8 cellular contexts compared by ENCODE assay signal in the genomic region with DNA sequence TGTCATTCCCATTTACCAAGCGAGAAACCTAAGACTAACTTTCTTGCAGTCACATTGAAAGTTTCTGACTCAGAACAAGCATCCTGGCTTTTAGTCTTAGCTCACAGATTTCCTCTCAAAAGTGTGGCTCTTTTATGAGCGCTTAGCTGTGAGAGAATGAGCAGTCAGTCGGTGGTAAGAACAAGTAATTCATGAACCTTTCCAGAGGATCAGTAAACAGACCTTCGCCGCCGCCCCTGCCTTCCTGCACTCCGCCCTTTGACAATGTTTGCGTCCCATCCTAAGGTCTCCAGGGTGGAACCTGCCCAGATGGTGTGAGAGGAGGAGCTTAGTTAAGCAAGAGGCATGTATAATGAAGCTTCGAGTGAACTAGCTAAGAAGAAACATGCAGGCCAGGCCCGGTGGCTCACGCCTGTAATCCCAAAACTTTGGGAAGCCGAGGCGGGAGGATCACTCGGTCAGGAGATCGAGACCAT.
DNase-seq lines count a peak whose midpoint lies in the region; ATAC-seq and TF ChIP-seq lines count a peak whose summit lies in the region.

No MANE protein-coding gene starts in this region.

- no peak for TF ChIP-seq POLR2A in ovary (IDR thresholded peaks at IDR 0.05)

- TF ChIP-seq CTCF in GM23338 (conservative IDR thresholded peaks at IDR 0.05; ENCODE audit: low read depth in 2 of 2) (no peak), PC-3 (conservative IDR thresholded peaks at IDR 0.05; ENCODE audit: low read depth, low read length) (no peak), ovary (IDR thresholded peaks at IDR 0.05) (no peak)

- TF ChIP-seq EP300 in ovary (IDR thresholded peaks at IDR 0.05) = no peak

- no peak overlapping the region for H3K9ac ChIP-seq in PC-3 (ENCODE audit: low read length)

- no peaks in the 10 kb centered on the region for H3K4me1 Mint-ChIP-seq in GM23338

- ATAC-seq in GM18870 (IDR thresholded peaks at IDR 0.05; ENCODE audit: unreplicated experiment) = peak; percentile 80
- ATAC-seq in GM23338 = peak; percentile 62
- peak; percentile 79 for ATAC-seq in PC-3

- H3K4me3 ChIP-seq in GM23338 (no peak overlapping the region), PC-3 (ENCODE audit: low read length) (no peak overlapping the region), ovary (no peak overlapping the region)

- no peaks in the 10 kb centered on the region for H3K9me3 Mint-ChIP-seq in GM23338

- no peak overlapping the region for H3K27ac Mint-ChIP-seq in GM23338

- CTCF ChIA-PET in PC-3 (lab: Charles Lee) = no interaction called here

- no peaks in the 10 kb centered on the region for H3K9me2 ChIP-seq in GM23338 (ENCODE audit: insufficient read depth)
- H3K9me2 ChIP-seq in PC-3 (replicated peaks; ENCODE audit: low read length) = no peaks in the 10 kb centered on the region

- H3K36me3 ChIP-seq in GM23338 (ENCODE audit: insufficient read depth) (no peaks in the 10 kb centered on the region), PC-3 (ENCODE audit: low read depth, low read length) (no peaks in the 10 kb centered on the region), ovary (no peaks in the 10 kb centered on the region)

- POLR2A ChIA-PET in PC-3 (lab: Charles Lee; ENCODE audit: unreplicated experiment) = interaction anchor here (0.6 kb wide), 1 partner anchor 61 kb away, joined by 3 read pairs; no protein-coding TSS in a partner anchor

- H3F3A ChIP-seq in GM23338 (replicated peaks; ENCODE audit: low read depth) = no peaks in the 10 kb centered on the region
- no peaks in the 10 kb centered on the region for H3F3A ChIP-seq in PC-3 (ENCODE audit: low read length, unreplicated experiment)

- BruUV-seq in PC-3 (replicated peaks; lab: Mats Ljungman, UMichigan) = no TSS peak

- WGBS in ovary, 3 donors = 74 to 77% (median 75%) methylated on average over 14 to 15 of the region's 15 CpGs

- H4K20me1 ChIP-seq in GM23338 (replicated peaks; ENCODE audit: insufficient read depth) (no peaks in the 10 kb centered on the region), PC-3 (ENCODE audit: low read length) (no peaks in the 10 kb centered on the region)

- H3K4me1 ChIP-seq in GM23338 (ENCODE audit: insufficient read depth) (no peaks in the 10 kb centered on the region), PC-3 (ENCODE audit: insufficient read depth, low read length) (peaks cover 4% of the 10 kb centered on the region; the same call in 1 of the 2 replicates), ovary (ENCODE audit: insufficient read depth) (no peaks in the 10 kb centered on the region)

- H3K4me2 ChIP-seq in GM23338 (no peak overlapping the region), PC-3 (ENCODE audit: low read length) (no peak overlapping the region)

- no peaks in the 10 kb centered on the region for H3K27me3 ChIP-seq in GM23338 (ENCODE audit: insufficient read depth)
- H3K27me3 ChIP-seq in PC-3 (ENCODE audit: low read length) = no peaks in the 10 kb centered on the region
- H3K27me3 ChIP-seq in ovary = no peaks in the 10 kb centered on the region

- H3K4me3 Mint-ChIP-seq in GM23338 = no peak overlapping the region

- H3K79me2 ChIP-seq in GM23338 (replicated peaks; ENCODE audit: insufficient read depth) (no peaks in the 10 kb centered on the region), PC-3 (ENCODE audit: low read length) (no peaks in the 10 kb centered on the region)

- H3K9me3 ChIP-seq in PC-3 (ENCODE audit: low read length) (no peaks in the 10 kb centered on the region), ovary (no peaks in the 10 kb centered on the region)

- no peak overlapping the region for H2AFZ ChIP-seq in GM23338
- no peak overlapping the region; the same call in 1 of the 2 replicates for H2AFZ ChIP-seq in PC-3 (ENCODE audit: low read length)

- H3K27me3 Mint-ChIP-seq in GM23338 (ENCODE audit: insufficient read depth, low read depth, poor library complexity) = peaks cover 3% of the 10 kb centered on the region

- DNase-seq in GM23338 (ENCODE audit: low spot score) = no peak
- DNase-seq in PC-3 = peak; percentile 38
- DNase-seq in stimulated activated CD4-positive, alpha-beta T cell treated with anti-CD3 and anti-CD28 coated beads, Interleukin-12 subunit alpha, Interleukin-12 subunit beta, amount 100 ng/mL, for 48 hours (ENCODE audit: low read depth in 2 of 3, low spot score in 1 of 3) = peak; percentile 49 to 66 (median 61)
- DNase-seq in MV-4-11 (lab: John Stamatoyannopoulos, UW) = no peak
- no peak for DNase-seq in amygdala (lab: John Stamatoyannopoulos, UW)
- DNase-seq in NOMO-1 treated with dmso at 0.1 percent for 144 hours (lab: John Stamatoyannopoulos, UW; ENCODE audit: unreplicated experiment) = no peak
- no peak for DNase-seq in ovary

- H3K36me3 Mint-ChIP-seq in GM23338 (ENCODE audit: low read depth) = no peaks in the 10 kb centered on the region

- H3K27ac ChIP-seq in GM23338 (ENCODE audit: low read depth) (no peak overlapping the region), PC-3 (ENCODE audit: low read length) (no peak overlapping the region), ovary (no peak overlapping the region)

- intact Hi-C loops in PC-3 (cut with micrococcal nuclease) (no loop called here), ovary (cut with DNase I) (no loop called here)

TF ChIP-seq in GM23338, 12 proteins besides CTCF, POLR2A, EP300 and RAD21:
- TF ChIP-seq ZNF114 (CRISPR knock-in tag; IDR thresholded peaks at IDR 0.05) = no peak
- no peak for TF ChIP-seq EZH2phosphoT487 (IDR thresholded peaks at IDR 0.05; ENCODE audit: unreplicated experiment)

Comparison
In these comparisons a context has a peak if more than half of its experiments do, and no peak if none do; other contexts are left out.
1. DNase-seq: peak in PC-3 (single experiment) and stimulated activated CD4-positive, alpha-beta T cell treated with anti-CD3 and anti-CD28 coated beads, Interleukin-12 subunit alpha, Interleukin-12 subunit beta, amount 100 ng/mL, for 48 hours (3 of 3); none in GM23338 (single experiment), MV-4-11 (single experiment), amygdala (0 of 56), NOMO-1 treated with dmso at 0.1 percent for 144 hours (single experiment) and ovary (0 of 5).
2. Peak in every context shown above with its lines, with median percentiles within 50 percentile points of each other: ATAC-seq.